Comparison of ENCODE assay signal across 14 cellular contexts in the genomic region with DNA sequence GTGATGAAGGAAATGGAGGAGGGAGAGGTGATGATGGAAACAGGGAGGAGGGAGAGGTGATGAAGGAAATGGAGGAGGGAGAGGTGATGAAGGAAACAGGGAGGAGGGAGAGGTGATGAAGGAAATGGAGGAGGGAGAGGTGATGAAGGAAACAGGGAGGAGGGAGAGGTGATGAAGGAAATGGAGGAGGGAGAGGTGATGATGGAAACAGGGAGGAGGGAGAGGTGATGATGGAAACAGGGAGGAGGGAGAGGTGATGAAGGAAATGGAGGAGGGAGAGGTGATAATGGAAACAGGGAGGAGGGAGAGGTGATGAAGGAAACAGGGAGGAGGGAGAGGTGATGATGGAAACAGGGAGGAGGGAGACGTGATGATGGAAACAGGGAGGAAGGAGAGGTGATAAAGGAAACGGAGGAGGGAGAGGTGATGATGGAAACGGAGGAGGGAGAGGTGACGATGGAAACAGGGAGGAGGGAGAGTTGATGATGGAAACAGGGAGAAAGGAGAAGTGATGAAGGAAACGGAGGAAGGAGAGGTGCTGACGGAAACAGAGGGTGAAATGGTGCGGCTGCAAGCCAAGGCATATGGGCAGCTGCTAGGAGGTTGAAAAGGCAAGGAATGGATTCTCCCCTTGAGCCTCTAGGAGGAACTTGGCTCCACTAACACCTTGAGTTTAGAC. TPM values are rescaled to one million over a fixed set of nuclear protein-coding genes. Genes with fewer than 3 reads are reported as not detected.
A peak's percentile ranks its signal among the peaks of the same experiment; 100 is the strongest.
DNase-seq lines count a peak whose midpoint lies in the region; ATAC-seq, FAIRE-seq and TF ChIP-seq lines count a peak whose summit lies in the region.
"Not testable (repeated sequence)": the region's sequence is repeated elsewhere in the genome, so short reads cannot be mapped to it uniquely, and the experiment has no call there.
"Had no signal": no experiment of that assay in that cellular context is flagged by ENCODE, and none has a peak within 500 bp of the region (broad histone marks: within the 10 kb centered on the region; RNA-seq: fewer than 3 reads in every experiment).

No MANE protein-coding gene starts in this region.

- not testable (repeated sequence) for H3K9me3 ChIP-seq in Caco-2; naive thymus-derived CD4-positive, alpha-beta T cell (ENCODE audit: control insufficient read depth in 2 of 3, low read length in 3 of 3)

- not testable (repeated sequence) for TF ChIP-seq CTCF in Caco-2 (IDR thresholded peaks at IDR 0.05; ENCODE audit: insufficient read depth in 1 of 2, low read depth in 1 of 2, low read length in 1 of 2, severe bottlenecking in 1 of 2, unreplicated experiment in 1 of 2)

- CTCF ChIA-PET in Caco-2 (lab: Charles Lee); naive thymus-derived CD4-positive, alpha-beta T cell (lab: Charles Lee): not testable (repeated sequence)

- H3K9me3 Mint-ChIP-seq in Caco-2 (ENCODE audit: unreplicated experiment), result peaks cover 10% of the 10 kb centered on the region
- H3K9me3 Mint-ChIP-seq in activated naive CD4-positive, alpha-beta T cell treated with anti-CD3 and anti-CD28 coated beads, Interleukin-2, amount 50 U/mL, for 24 hours; stimulated activated naive CD8-positive, alpha-beta T cell treated with anti-CD3 and anti-CD28 coated beads, Interleukin-15, Interleukin-2, amounts not matched to agents 100 ng/mL and 50 ng/mL, for 24 hours: not testable (repeated sequence)
- peaks cover 5 to 14% (median 10%) of the 10 kb centered on the region in 11 donors for H3K9me3 Mint-ChIP-seq in naive thymus-derived CD4-positive, alpha-beta T cell

- H3K27me3 ChIP-seq in Caco-2 (replicated peaks; ENCODE audit: control insufficient read depth, insufficient read depth, low read length); naive thymus-derived CD4-positive, alpha-beta T cell (ENCODE audit: control insufficient read depth in 2 of 2, insufficient read depth in 2 of 2, low read length in 2 of 2): not testable (repeated sequence)

- ATAC-seq in naive thymus-derived CD4-positive, alpha-beta T cell, result not testable (repeated sequence)

- H3K36me3 Mint-ChIP-seq in Caco-2 (ENCODE audit: insufficient read depth, unreplicated experiment), result peaks cover 13% of the 10 kb centered on the region
- not testable (repeated sequence) for H3K36me3 Mint-ChIP-seq in activated naive CD4-positive, alpha-beta T cell treated with anti-CD3 and anti-CD28 coated beads, Interleukin-2, amount 50 U/mL, for 24 hours; stimulated activated naive CD8-positive, alpha-beta T cell treated with anti-CD3 and anti-CD28 coated beads, Interleukin-15, Interleukin-2, amounts not matched to agents 100 ng/mL and 50 ng/mL, for 24 hours (ENCODE audit: low read depth)
- peaks cover 4 to 11% (median 6%) of the 10 kb centered on the region in 5 donors for H3K36me3 Mint-ChIP-seq in naive thymus-derived CD4-positive, alpha-beta T cell

- H3K27ac Mint-ChIP-seq in Caco-2 (ENCODE audit: unreplicated experiment), result peak overlapping the region; percentile 29
- peak overlapping the region; percentile 93 for H3K27ac Mint-ChIP-seq in activated naive CD4-positive, alpha-beta T cell treated with anti-CD3 and anti-CD28 coated beads, Interleukin-2, amount 50 U/mL, for 24 hours
- H3K27ac Mint-ChIP-seq in naive thymus-derived CD4-positive, alpha-beta T cell, result peak overlapping the region in 6 of 9 donors; percentile 0 to 80 (median 8)
- H3K27ac Mint-ChIP-seq in stimulated activated naive CD8-positive, alpha-beta T cell treated with anti-CD3 and anti-CD28 coated beads, Interleukin-15, Interleukin-2, amounts not matched to agents 100 ng/mL and 50 ng/mL, for 24 hours, result peak overlapping the region; percentile 33

- H3K4me3 ChIP-seq in Caco-2 (ENCODE audit: low read depth, low read length); naive thymus-derived CD4-positive, alpha-beta T cell (ENCODE audit: low read length): not testable (repeated sequence)

- H3K4me1 Mint-ChIP-seq in Caco-2 (ENCODE audit: low read depth, unreplicated experiment), result peaks cover 18% of the 10 kb centered on the region
- not testable (repeated sequence) for H3K4me1 Mint-ChIP-seq in activated naive CD4-positive, alpha-beta T cell treated with anti-CD3 and anti-CD28 coated beads, Interleukin-2, amount 50 U/mL, for 24 hours; naive thymus-derived CD4-positive, alpha-beta T cell; stimulated activated naive CD8-positive, alpha-beta T cell treated with anti-CD3 and anti-CD28 coated beads, Interleukin-15, Interleukin-2, amounts not matched to agents 100 ng/mL and 50 ng/mL, for 24 hours (ENCODE audit: low read depth)

- intact Hi-C loops in Caco-2 (cut with micrococcal nuclease; ENCODE audit: unreplicated experiment); naive thymus-derived CD4-positive, alpha-beta T cell (cut with micrococcal nuclease): not testable (repeated sequence)

- POLR2A ChIA-PET in Caco-2 (lab: Charles Lee); naive thymus-derived CD4-positive, alpha-beta T cell (lab: Charles Lee): not testable (repeated sequence)

- H3K4me3 Mint-ChIP-seq in Caco-2 (ENCODE audit: unreplicated experiment); activated naive CD4-positive, alpha-beta T cell treated with anti-CD3 and anti-CD28 coated beads, Interleukin-2, amount 50 U/mL, for 24 hours; stimulated activated naive CD8-positive, alpha-beta T cell treated with anti-CD3 and anti-CD28 coated beads, Interleukin-15, Interleukin-2, amounts not matched to agents 100 ng/mL and 50 ng/mL, for 24 hours: not testable (repeated sequence)
- H3K4me3 Mint-ChIP-seq in naive thymus-derived CD4-positive, alpha-beta T cell, result peak overlapping the region in 3 of 10 donors; percentile 2 to 42 (median 18)

- not testable (repeated sequence) for H3K27me3 Mint-ChIP-seq in Caco-2 (ENCODE audit: insufficient read depth, unreplicated experiment)
- H3K27me3 Mint-ChIP-seq in activated naive CD4-positive, alpha-beta T cell treated with anti-CD3 and anti-CD28 coated beads, Interleukin-2, amount 50 U/mL, for 24 hours, result peaks cover 23% of the 10 kb centered on the region
- H3K27me3 Mint-ChIP-seq in naive thymus-derived CD4-positive, alpha-beta T cell, result peaks cover 24 to 41% (median 34%) of the 10 kb centered on the region in 5 donors
- H3K27me3 Mint-ChIP-seq in stimulated activated naive CD8-positive, alpha-beta T cell treated with anti-CD3 and anti-CD28 coated beads, Interleukin-15, Interleukin-2, amounts not matched to agents 100 ng/mL and 50 ng/mL, for 24 hours, result peaks cover 21% of the 10 kb centered on the region

- DNase-seq in Caco-2, result not testable (repeated sequence)
- DNase-seq in HT-29 (ENCODE audit: low spot score), result peak; percentile 9
- peak; percentile 14 for DNase-seq in RKO (ENCODE audit: low spot score)
- DNase-seq in naive thymus-derived CD4-positive, alpha-beta T cell, result peak in 1 of 9 donors; percentile 20

- H3K4me1 ChIP-seq in Caco-2, result peaks cover 21% of the 10 kb centered on the region
- not testable (repeated sequence) for H3K4me1 ChIP-seq in naive thymus-derived CD4-positive, alpha-beta T cell (ENCODE audit: control insufficient read depth in 2 of 2, insufficient read depth in 2 of 2, low read length in 2 of 2)

- not testable (repeated sequence) for BruUV-seq in Caco-2 (replicated peaks; lab: Mats Ljungman, UMichigan)

- peak; percentile 49 for FAIRE-seq in colon (lab: Jason Lieb, UNC)

- H3K36me3 ChIP-seq in Caco-2 (ENCODE audit: control insufficient read depth, insufficient read depth, low read length); naive thymus-derived CD4-positive, alpha-beta T cell (ENCODE audit: control insufficient read depth in 2 of 3, insufficient read depth in 3 of 3, low read length in 3 of 3): not testable (repeated sequence)

- not testable (repeated sequence) for H3K27ac ChIP-seq in naive thymus-derived CD4-positive, alpha-beta T cell (ENCODE audit: low read depth, low read length)

RNA-seq across cellular contexts. Expression of gene KREMEN1, which starts 47.4 kb away (rescaled TPM):
- total RNA-seq in Caco-2 (2022), result 28.7 and 29.7 TPM in 2 replicates
- 4.6 and 6.8 TPM in 2 replicates for total RNA-seq in HT-29 (2014; rRNA removed; shearing (Covaris generic))
- 1 to 10 TPM in 1 of 5 experiments, not detected in 4; 1.1 TPM for total RNA-seq in naive thymus-derived CD4-positive, alpha-beta T cell
- not detected for polyA plus RNA-seq in naive thymus-derived CD4-positive, alpha-beta T cell

RNA-seq across cellular contexts. Expression of gene C22orf31, which starts 58.6 kb away (rescaled TPM):
- not detected in 2 replicates for total RNA-seq in Caco-2 (2022)
- not detected in 2 replicates for total RNA-seq in HT-29 (2014; rRNA removed; shearing (Covaris generic))
- total RNA-seq in naive thymus-derived CD4-positive, alpha-beta T cell, result not detected
- polyA plus RNA-seq in naive thymus-derived CD4-positive, alpha-beta T cell, result not detected
- total RNA-seq: G401, GM23248, HT1080, IMR-90, M059J, Right ventricle myocardium superior, RPMI7951 had no signal
- polyA plus RNA-seq: GM23248, IMR-90 had no signal

Comparison
In these comparisons a context has a peak if more than half of its experiments do, and no peak if none do; other contexts are left out.
1. H3K27ac Mint-ChIP-seq: peak in every context shown above with its lines; median percentile 93 in activated naive CD4-positive, alpha-beta T cell treated with anti-CD3 and anti-CD28 coated beads, Interleukin-2, amount 50 U/mL, for 24 hours; 33 in stimulated activated naive CD8-positive, alpha-beta T cell treated with anti-CD3 and anti-CD28 coated beads, Interleukin-15, Interleukin-2, amounts not matched to agents 100 ng/mL and 50 ng/mL, for 24 hours; 29 in Caco-2; 8 in naive thymus-derived CD4-positive, alpha-beta T cell.